ENCODE assay signal across 1 cellular context in genomic region chr9:34623386-34624235, GRCh38.
TF ChIP-seq lines count a peak whose summit lies in the region.

No MANE protein-coding gene starts in this region.

TF ChIP-seq in WTC11, 78 proteins besides CTCF, POLR2A, EP300 and RAD21:
- TF ChIP-seq ZNF512 (CRISPR knock-in tag; IDR thresholded peaks at IDR 0.05; ENCODE audit: borderline replicate concordance) (no peak), RELA (CRISPR knock-in tag; IDR thresholded peaks at IDR 0.05; ENCODE audit: borderline replicate concordance) (no peak), NFYB (CRISPR knock-in tag; conservative IDR thresholded peaks at IDR 0.05; ENCODE audit: low read depth) (no peak), ZSCAN18 (CRISPR knock-in tag; IDR thresholded peaks at IDR 0.05) (no peak), PRRX2 (CRISPR knock-in tag; IDR thresholded peaks at IDR 0.05) (no peak), ZNF416 (CRISPR knock-in tag; IDR thresholded peaks at IDR 0.05) (no peak), JAZF1 (CRISPR knock-in tag; IDR thresholded peaks at IDR 0.05) (no peak), SMAD4 (CRISPR knock-in tag; IDR thresholded peaks at IDR 0.05) (no peak), GTF2I (CRISPR knock-in tag; conservative IDR thresholded peaks at IDR 0.05) (no peak), HMGA2 (CRISPR knock-in tag; IDR thresholded peaks at IDR 0.05) (no peak), TEAD4 (CRISPR knock-in tag; IDR thresholded peaks at IDR 0.05) (no peak), SMAD3 (CRISPR knock-in tag; IDR thresholded peaks at IDR 0.05; ENCODE audit: borderline replicate concordance) (no peak), FOXJ3 (CRISPR knock-in tag; IDR thresholded peaks at IDR 0.05; ENCODE audit: borderline replicate concordance) (no peak)
- TF ChIP-seq, protein P1, sequence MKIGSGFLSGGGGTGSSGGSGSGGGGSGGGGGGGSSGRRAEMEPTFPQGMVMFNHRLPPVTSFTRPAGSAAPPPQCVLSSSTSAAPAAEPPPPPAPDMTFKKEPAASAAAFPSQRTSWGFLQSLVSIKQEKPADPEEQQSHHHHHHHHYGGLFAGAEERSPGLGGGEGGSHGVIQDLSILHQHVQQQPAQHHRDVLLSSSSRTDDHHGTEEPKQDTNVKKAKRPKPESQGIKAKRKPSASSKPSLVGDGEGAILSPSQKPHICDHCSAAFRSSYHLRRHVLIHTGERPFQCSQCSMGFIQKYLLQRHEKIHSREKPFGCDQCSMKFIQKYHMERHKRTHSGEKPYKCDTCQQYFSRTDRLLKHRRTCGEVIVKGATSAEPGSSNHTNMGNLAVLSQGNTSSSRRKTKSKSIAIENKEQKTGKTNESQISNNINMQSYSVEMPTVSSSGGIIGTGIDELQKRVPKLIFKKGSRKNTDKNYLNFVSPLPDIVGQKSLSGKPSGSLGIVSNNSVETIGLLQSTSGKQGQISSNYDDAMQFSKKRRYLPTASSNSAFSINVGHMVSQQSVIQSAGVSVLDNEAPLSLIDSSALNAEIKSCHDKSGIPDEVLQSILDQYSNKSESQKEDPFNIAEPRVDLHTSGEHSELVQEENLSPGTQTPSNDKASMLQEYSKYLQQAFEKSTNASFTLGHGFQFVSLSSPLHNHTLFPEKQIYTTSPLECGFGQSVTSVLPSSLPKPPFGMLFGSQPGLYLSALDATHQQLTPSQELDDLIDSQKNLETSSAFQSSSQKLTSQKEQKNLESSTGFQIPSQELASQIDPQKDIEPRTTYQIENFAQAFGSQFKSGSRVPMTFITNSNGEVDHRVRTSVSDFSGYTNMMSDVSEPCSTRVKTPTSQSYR (CRISPR knock-in tag; IDR thresholded peaks at IDR 0.05): no peak
- TF ChIP-seq, protein P2, sequence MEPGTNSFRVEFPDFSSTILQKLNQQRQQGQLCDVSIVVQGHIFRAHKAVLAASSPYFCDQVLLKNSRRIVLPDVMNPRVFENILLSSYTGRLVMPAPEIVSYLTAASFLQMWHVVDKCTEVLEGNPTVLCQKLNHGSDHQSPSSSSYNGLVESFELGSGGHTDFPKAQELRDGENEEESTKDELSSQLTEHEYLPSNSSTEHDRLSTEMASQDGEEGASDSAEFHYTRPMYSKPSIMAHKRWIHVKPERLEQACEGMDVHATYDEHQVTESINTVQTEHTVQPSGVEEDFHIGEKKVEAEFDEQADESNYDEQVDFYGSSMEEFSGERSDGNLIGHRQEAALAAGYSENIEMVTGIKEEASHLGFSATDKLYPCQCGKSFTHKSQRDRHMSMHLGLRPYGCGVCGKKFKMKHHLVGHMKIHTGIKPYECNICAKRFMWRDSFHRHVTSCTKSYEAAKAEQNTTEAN (CRISPR knock-in tag; IDR thresholded peaks at IDR 0.05): no peak
- TF ChIP-seq, protein P3, sequence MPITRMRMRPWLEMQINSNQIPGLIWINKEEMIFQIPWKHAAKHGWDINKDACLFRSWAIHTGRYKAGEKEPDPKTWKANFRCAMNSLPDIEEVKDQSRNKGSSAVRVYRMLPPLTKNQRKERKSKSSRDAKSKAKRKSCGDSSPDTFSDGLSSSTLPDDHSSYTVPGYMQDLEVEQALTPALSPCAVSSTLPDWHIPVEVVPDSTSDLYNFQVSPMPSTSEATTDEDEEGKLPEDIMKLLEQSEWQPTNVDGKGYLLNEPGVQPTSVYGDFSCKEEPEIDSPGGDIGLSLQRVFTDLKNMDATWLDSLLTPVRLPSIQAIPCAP (CRISPR knock-in tag; IDR thresholded peaks at IDR 0.05): no peak
- TF ChIP-seq, protein P4, sequence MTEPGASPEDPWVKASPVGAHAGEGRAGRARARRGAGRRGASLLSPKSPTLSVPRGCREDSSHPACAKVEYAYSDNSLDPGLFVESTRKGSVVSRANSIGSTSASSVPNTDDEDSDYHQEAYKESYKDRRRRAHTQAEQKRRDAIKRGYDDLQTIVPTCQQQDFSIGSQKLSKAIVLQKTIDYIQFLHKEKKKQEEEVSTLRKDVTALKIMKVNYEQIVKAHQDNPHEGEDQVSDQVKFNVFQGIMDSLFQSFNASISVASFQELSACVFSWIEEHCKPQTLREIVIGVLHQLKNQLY (CRISPR knock-in tag; IDR thresholded peaks at IDR 0.05): no peak
- TF ChIP-seq, protein P5, sequence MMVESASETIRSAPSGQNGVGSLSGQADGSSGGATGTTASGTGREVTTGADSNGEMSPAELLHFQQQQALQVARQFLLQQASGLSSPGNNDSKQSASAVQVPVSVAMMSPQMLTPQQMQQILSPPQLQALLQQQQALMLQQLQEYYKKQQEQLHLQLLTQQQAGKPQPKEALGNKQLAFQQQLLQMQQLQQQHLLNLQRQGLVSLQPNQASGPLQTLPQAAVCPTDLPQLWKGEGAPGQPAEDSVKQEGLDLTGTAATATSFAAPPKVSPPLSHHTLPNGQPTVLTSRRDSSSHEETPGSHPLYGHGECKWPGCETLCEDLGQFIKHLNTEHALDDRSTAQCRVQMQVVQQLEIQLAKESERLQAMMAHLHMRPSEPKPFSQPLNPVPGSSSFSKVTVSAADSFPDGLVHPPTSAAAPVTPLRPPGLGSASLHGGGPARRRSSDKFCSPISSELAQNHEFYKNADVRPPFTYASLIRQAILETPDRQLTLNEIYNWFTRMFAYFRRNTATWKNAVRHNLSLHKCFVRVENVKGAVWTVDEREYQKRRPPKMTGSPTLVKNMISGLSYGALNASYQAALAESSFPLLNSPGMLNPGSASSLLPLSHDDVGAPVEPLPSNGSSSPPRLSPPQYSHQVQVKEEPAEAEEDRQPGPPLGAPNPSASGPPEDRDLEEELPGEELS (CRISPR knock-in tag; IDR thresholded peaks at IDR 0.05): no peak
